1 cellular context compared by ENCODE assay signal in the genomic region with DNA sequence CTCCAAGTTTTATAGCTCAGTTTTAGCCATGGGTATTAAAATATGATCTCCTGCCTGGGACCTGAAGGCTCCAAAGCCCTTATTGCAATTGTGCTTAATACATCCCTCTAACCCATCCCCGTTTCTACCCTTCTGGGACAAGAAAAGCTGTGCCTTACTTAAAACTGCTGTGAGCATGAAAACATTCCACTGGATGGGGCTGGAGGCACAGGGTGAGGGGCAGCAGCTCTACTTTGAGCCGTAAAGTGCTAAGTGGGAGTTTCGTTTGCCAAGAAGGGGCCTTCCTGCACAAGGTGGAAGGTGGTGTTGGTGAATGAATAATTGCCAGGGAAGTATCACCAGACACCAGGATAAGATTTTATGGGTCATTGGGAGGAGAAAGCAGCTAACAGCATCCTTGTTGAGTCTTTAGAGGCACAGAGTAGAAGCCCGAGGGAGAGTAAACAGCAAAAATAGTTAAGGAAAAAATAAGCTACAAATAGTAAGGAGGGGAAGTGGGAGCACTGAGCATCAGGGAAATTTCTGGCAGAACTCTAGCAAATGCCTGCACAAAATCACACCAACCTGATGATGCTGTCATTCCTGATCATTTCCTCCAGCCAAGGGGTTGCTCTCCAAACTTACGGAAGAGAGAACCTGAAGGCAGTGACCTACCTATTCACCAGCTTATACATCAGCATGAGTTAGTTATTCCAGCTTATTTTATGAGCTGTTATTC.
TF ChIP-seq lines count a peak whose summit lies in the region.

No MANE protein-coding gene starts in this region.

TF ChIP-seq in HEK293, 187 proteins besides CTCF, POLR2A, EP300 and RAD21 (continued from another document):
- TF ChIP-seq REST (tag by site-specific recombination; IDR thresholded peaks at IDR 0.05) (no peak), ZNF155 (tag by site-specific recombination; IDR thresholded peaks at IDR 0.05) (no peak), ZFP37 (tag by site-specific recombination; IDR thresholded peaks at IDR 0.05) (no peak), ZNF19 (tag by site-specific recombination; IDR thresholded peaks at IDR 0.05; ENCODE audit: low read depth) (no peak), ZNF10 (tag by site-specific recombination; IDR thresholded peaks at IDR 0.05) (no peak)
- TF ChIP-seq, protein P1, sequence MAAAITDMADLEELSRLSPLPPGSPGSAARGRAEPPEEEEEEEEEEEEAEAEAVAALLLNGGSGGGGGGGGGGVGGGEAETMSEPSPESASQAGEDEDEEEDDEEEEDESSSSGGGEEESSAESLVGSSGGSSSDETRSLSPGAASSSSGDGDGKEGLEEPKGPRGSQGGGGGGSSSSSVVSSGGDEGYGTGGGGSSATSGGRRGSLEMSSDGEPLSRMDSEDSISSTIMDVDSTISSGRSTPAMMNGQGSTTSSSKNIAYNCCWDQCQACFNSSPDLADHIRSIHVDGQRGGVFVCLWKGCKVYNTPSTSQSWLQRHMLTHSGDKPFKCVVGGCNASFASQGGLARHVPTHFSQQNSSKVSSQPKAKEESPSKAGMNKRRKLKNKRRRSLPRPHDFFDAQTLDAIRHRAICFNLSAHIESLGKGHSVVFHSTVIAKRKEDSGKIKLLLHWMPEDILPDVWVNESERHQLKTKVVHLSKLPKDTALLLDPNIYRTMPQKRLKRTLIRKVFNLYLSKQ (tag by site-specific recombination; IDR thresholded peaks at IDR 0.05; ENCODE audit: borderline replicate concordance): no peak
TF ChIP-seq in HEK293: peak in this region for 0.
